21 cellular contexts compared by ENCODE assay signal in genomic region chr2:33093293-33093692, GRCh38.
A peak's percentile ranks its signal among the peaks of the same experiment; 100 is the strongest.
DNase-seq lines count a peak whose midpoint lies in the region; ATAC-seq, FAIRE-seq and TF ChIP-seq lines count a peak whose summit lies in the region.
"Had no signal": no experiment of that assay in that cellular context is flagged by ENCODE, and none has a peak within 500 bp of the region (broad histone marks: within the 10 kb centered on the region; RNA-seq: fewer than 3 reads in every experiment).

No MANE protein-coding gene starts in this region.

- H3K9ac ChIP-seq in HepG2 (ENCODE audit: insufficient read depth, low read depth, low read length) = no peak overlapping the region

- H2AFZ ChIP-seq in HepG2 (ENCODE audit: low read length) = no peak overlapping the region
- H2AFZ ChIP-seq: GM23338 had no signal

- H3K36me3 ChIP-seq in heart left ventricle (no peaks in the 10 kb centered on the region), right lobe of liver (no peaks in the 10 kb centered on the region), HepG2 (replicated peaks in 1 of 2; ENCODE audit: control insufficient read depth in 1 of 2, insufficient read depth in 2 of 2, low read length in 2 of 2) (no peaks in the 10 kb centered on the region), mucosa of descending colon (ENCODE audit: low read depth) (no peaks in the 10 kb centered on the region)

- ATAC-seq in Right ventricle myocardium superior (ENCODE audit: poor library complexity) (peak; percentile 24), heart left ventricle (no peak), right lobe of liver (peak in 3 of 4 donors; percentile 35 to 63 (median 61)), HepG2 (no peak), left lobe of liver (peak; percentile 63), mucosa of descending colon (no peak)
- ATAC-seq: A549, GM23338 had no signal

- TF ChIP-seq POLR2A in heart left ventricle (IDR thresholded peaks at IDR 0.05) (no peak), right lobe of liver (IDR thresholded peaks at IDR 0.05) (no peak), HepG2 (IDR thresholded peaks at IDR 0.05; ENCODE audit: insufficient read depth in 1 of 2, low read depth in 2 of 2, low read length in 2 of 2) (no peak)

- POLR2A ChIA-PET in HepG2 (lab: Yijun Ruan, JAX) = no interaction called here

- CTCF ChIA-PET in HepG2 (lab: Yijun Ruan, JAX; ENCODE audit: low intra/inter-chr PET ratio, low total read pairs) = no interaction called here

- no peaks in the 10 kb centered on the region for H4K20me1 ChIP-seq in HepG2 (ENCODE audit: insufficient read depth, low read length)

- no peaks in the 10 kb centered on the region for H3K79me2 ChIP-seq in HepG2 (ENCODE audit: insufficient read depth, low read length)

- no peak for TF ChIP-seq RAD21 in HepG2 (CRISPR knock-in tag; IDR thresholded peaks at IDR 0.05)

- no peak for FAIRE-seq in HepG2 (lab: Jason Lieb, UNC)
- FAIRE-seq: A549, D721Med, H54 had no signal

- DNase-seq in Right ventricle myocardium superior (no peak), heart left ventricle (no peak), right lobe of liver (no peak), HepG2 (ENCODE audit: low spot score) (no peak), left lobe of liver (ENCODE audit: low spot score) (no peak), NCI-H1436 (lab: John Stamatoyannopoulos, UW) (no peak), HuH-7.5 (ENCODE audit: low spot score) (no peak), mucosa of descending colon (no peak)
- DNase-seq: AML-193; Caco-2; CD4-positive, alpha-beta T cell; DMS79; GF-D8; HCEC 1CT had no signal

- peak overlapping the region in 3 of 12 donors; percentile 3 to 15 (median 14) for H3K27ac ChIP-seq in heart left ventricle
- H3K27ac ChIP-seq in right lobe of liver = peak overlapping the region in 2 of 3 donors; percentile 11 to 16
- H3K27ac ChIP-seq in HepG2 (ENCODE audit: extremely low read length, insufficient read depth, low read length) = no peak overlapping the region
- H3K27ac ChIP-seq: 22Rv1, A549, C4-2B, HL-60 had no signal

- TF ChIP-seq EP300 in HepG2 (IDR thresholded peaks at IDR 0.05; ENCODE audit: low read depth in 2 of 2, low read length in 2 of 2) (no peak), HepG2 (CRISPR knock-in tag; IDR thresholded peaks at IDR 0.05; ENCODE audit: borderline replicate concordance) (no peak)

- 83 to 86% (median 85%) methylated on average over 5 of the region's 5 CpGs for WGBS in heart left ventricle, 4 donors
- 26% methylated on average over 5 of the region's 5 CpGs for WGBS in right lobe of liver (ENCODE audit: insufficient coverage, low coverage, low lambda C conversion rate, missing lambda C conversion rate)
- WGBS in HepG2 (ENCODE audit: low lambda C conversion rate) = 32% methylated on average over 5 of the region's 5 CpGs

- H3K27me3 ChIP-seq in heart left ventricle = no peaks in the 10 kb centered on the region
- no peaks in the 10 kb centered on the region for H3K27me3 ChIP-seq in right lobe of liver
- H3K27me3 ChIP-seq in HepG2 (ENCODE audit: control insufficient read depth in 1 of 2, insufficient read depth in 2 of 2, low read length in 2 of 2) = no peaks in the 10 kb centered on the region

- intact Hi-C loops in Right ventricle myocardium superior (cut with DNase I) (no loop called here), heart left ventricle (cut with DNase I) (loop anchor here in 1 of 10 donors (5.0 kb wide), 1 partner anchor 321 kb away; no protein-coding TSS in a partner anchor), right lobe of liver (cut with DNase I) (no loop called here), HepG2 (cut with micrococcal nuclease; ENCODE audit: unreplicated experiment) (no loop called here), mucosa of descending colon (cut with DNase I, micrococcal nuclease) (no loop called here)

- H3K4me2 ChIP-seq in HepG2 (ENCODE audit: low read depth, low read length) = no peak overlapping the region
- H3K4me2 ChIP-seq: A549, GM23338 had no signal

- H3K9me3 ChIP-seq in heart left ventricle (peaks cover 0 to 13% (median 0%) of the 10 kb centered on the region in 12 donors), right lobe of liver (no peaks in the 10 kb centered on the region), HepG2 (ENCODE audit: low read length) (no peaks in the 10 kb centered on the region), mucosa of descending colon (no peaks in the 10 kb centered on the region)

- in situ Hi-C loops in HepG2 (cut with HindIII; ENCODE audit: extremely low pct_ligation_motif_present, low pct_unique_long_range_greater_than_20kb) = no loop called here

- H3K4me3 ChIP-seq in heart left ventricle (no peak overlapping the region), right lobe of liver (no peak overlapping the region), HepG2 (replicated peaks in 1 of 3; ENCODE audit: insufficient read depth in 1 of 3, low read depth in 2 of 3, low read length in 3 of 3) (no peak overlapping the region), mucosa of descending colon (no peak overlapping the region)
- H3K4me3 ChIP-seq: A549, GM23338 had no signal

- TF ChIP-seq CTCF in heart left ventricle (IDR thresholded peaks at IDR 0.05) (no peak), right lobe of liver (IDR thresholded peaks at IDR 0.05) (peak in 1 of 4 donors; percentile 5), HepG2 (CRISPR knock-in tag; IDR thresholded peaks at IDR 0.05) (no peak), mucosa of descending colon (IDR thresholded peaks at IDR 0.05) (no peak)

- BruUV-seq in HepG2 (replicated peaks; lab: Mats Ljungman, UMichigan) = no TSS peak

- H3K4me1 ChIP-seq in heart left ventricle (peaks cover 0 to 30% (median 9%) of the 10 kb centered on the region in 12 donors), right lobe of liver (peaks cover 0 to 18% (median 4%) of the 10 kb centered on the region in 4 donors), HepG2 (ENCODE audit: insufficient read depth, low read length) (no peaks in the 10 kb centered on the region), mucosa of descending colon (ENCODE audit: low read depth) (no peaks in the 10 kb centered on the region)
- H3K4me1 ChIP-seq: A549, Caco-2 had no signal

TF ChIP-seq in HepG2, 621 proteins besides CTCF, POLR2A, EP300 and RAD21:
- no peak for TF ChIP-seq RNF2 (conservative IDR thresholded peaks at IDR 0.05; ENCODE audit: low read depth)
- TF ChIP-seq HES4 (CRISPR knock-in tag; IDR thresholded peaks at IDR 0.05; ENCODE audit: borderline replicate concordance) = no peak
- no peak for TF ChIP-seq TAF15 (IDR thresholded peaks at IDR 0.05; ENCODE audit: low read depth, low read length, poor library complexity, severe bottlenecking)
- no peak for TF ChIP-seq NKX3-1 (CRISPR knock-in tag; IDR thresholded peaks at IDR 0.05)
- no peak for TF ChIP-seq ATF1 (CRISPR knock-in tag; IDR thresholded peaks at IDR 0.05)
- no peak for TF ChIP-seq ZNF788 (CRISPR knock-in tag; IDR thresholded peaks at IDR 0.05; ENCODE audit: borderline replicate concordance)
- no peak for TF ChIP-seq IKZF5 (CRISPR knock-in tag; IDR thresholded peaks at IDR 0.05)
- TF ChIP-seq TGIF2 (CRISPR knock-in tag; IDR thresholded peaks at IDR 0.05) = no peak

Comparison
In these comparisons a context has a peak if more than half of its experiments do, and no peak if none do; other contexts are left out.
1. ATAC-seq: peak in Right ventricle myocardium superior (single experiment), right lobe of liver (3 of 4) and left lobe of liver (single experiment); none in heart left ventricle (0 of 4), HepG2 (single experiment) and mucosa of descending colon (single experiment).